In genomic region chr10:82581940-82582339, GRCh38 we compare ENCODE assay signal across 27 cellular contexts.
"Had no signal": no experiment of that assay in that cellular context is flagged by ENCODE, and none has a peak within 500 bp of the region (broad histone marks: within the 10 kb centered on the region; RNA-seq: fewer than 3 reads in every experiment).

No MANE protein-coding gene starts in this region.

- H3K4me1 Mint-ChIP-seq: activated CD4-positive, alpha-beta T cell treated with anti-CD3 and anti-CD28 coated beads for 36 hours; activated CD4-positive, alpha-beta T cell treated with anti-CD3 and anti-CD28 coated beads, Interleukin-2, amount 10 ng/mL, durations not matched to agents 24 days and 14 days; activated CD8-positive, alpha-beta memory T cell treated with anti-CD3 and anti-CD28 coated beads, Interleukin-2, amount 10 ng/mL, durations not matched to agents 7 days and 5 days; activated naive CD4-positive, alpha-beta T cell treated with anti-CD3 and anti-CD28 coated beads, Interleukin-2, amount 10 ng/mL, durations not matched to agents 7 days and 5 days; activated naive CD8-positive, alpha-beta T cell treated with anti-CD3 and anti-CD28 coated beads, Interleukin-2, amount 10 ng/mL, durations not matched to agents 7 days and 5 days had no signal

- H3K36me3 Mint-ChIP-seq: activated CD4-positive, alpha-beta memory T cell treated with anti-CD3 and anti-CD28 coated beads for 36 hours; activated CD8-positive, alpha-beta memory T cell treated with anti-CD3 and anti-CD28 coated beads, Interleukin-2, amount 10 ng/mL, durations not matched to agents 7 days and 5 days; activated naive CD4-positive, alpha-beta T cell treated with anti-CD3 and anti-CD28 coated beads, Interleukin-2, amount 10 ng/mL, durations not matched to agents 7 days and 5 days; activated naive CD4-positive, alpha-beta T cell treated with anti-CD3 and anti-CD28 coated beads, Interleukin-2, amount 50 U/mL, for 72 hours; activated naive CD8-positive, alpha-beta T cell treated with anti-CD3 and anti-CD28 coated beads, Interleukin-2, amount 10 ng/mL, durations not matched to agents 7 days and 5 days; brain had no signal

- H3K36me3 ChIP-seq: ascending aorta, breast epithelium, cardiac muscle cell, colonic mucosa had no signal

- H3K27me3 Mint-ChIP-seq: activated CD4-positive, alpha-beta memory T cell treated with anti-CD3 and anti-CD28 coated beads for 36 hours; activated CD4-positive, alpha-beta T cell treated with anti-CD3 and anti-CD28 coated beads for 36 hours; activated CD4-positive, alpha-beta T cell treated with anti-CD3 and anti-CD28 coated beads, Interleukin-2, amount 10 ng/mL, durations not matched to agents 24 days and 14 days; activated CD8-positive, alpha-beta memory T cell treated with anti-CD3 and anti-CD28 coated beads, Interleukin-2, amount 10 ng/mL, durations not matched to agents 7 days and 5 days; activated naive CD4-positive, alpha-beta T cell treated with anti-CD3 and anti-CD28 coated beads, Interleukin-2, amount 10 ng/mL, durations not matched to agents 7 days and 5 days; activated naive CD8-positive, alpha-beta T cell treated with anti-CD3 and anti-CD28 coated beads, Interleukin-2, amount 10 ng/mL, durations not matched to agents 7 days and 5 days had no signal

- H3K4me1 ChIP-seq: breast epithelium, colonic mucosa had no signal

- H3K4me3 Mint-ChIP-seq: activated CD4-positive, alpha-beta memory T cell treated with anti-CD3 and anti-CD28 coated beads for 36 hours; activated CD4-positive, alpha-beta T cell treated with anti-CD3 and anti-CD28 coated beads for 36 hours; activated CD4-positive, alpha-beta T cell treated with anti-CD3 and anti-CD28 coated beads, Interleukin-2, amount 10 ng/mL, durations not matched to agents 24 days and 14 days; activated CD8-positive, alpha-beta memory T cell treated with anti-CD3 and anti-CD28 coated beads, Interleukin-2, amount 10 ng/mL, durations not matched to agents 7 days and 5 days; activated CD8-positive, alpha-beta T cell treated with anti-CD3 and anti-CD28 coated beads, Interleukin-2, amount 10 ng/mL, durations not matched to agents 7 days and 5 days; activated naive CD4-positive, alpha-beta T cell treated with anti-CD3 and anti-CD28 coated beads, Interleukin-2, amount 10 ng/mL, durations not matched to agents 7 days and 5 days; activated naive CD8-positive, alpha-beta T cell treated with anti-CD3 and anti-CD28 coated beads, Interleukin-2, amount 10 ng/mL, durations not matched to agents 7 days and 5 days; activated T-cell treated with anti-CD3 and anti-CD28 coated beads, Interleukin-2, amount 50 U/mL, for 72 hours; brain had no signal

- H3K27me3 ChIP-seq: ascending aorta, breast epithelium, cardiac muscle cell, colonic mucosa had no signal

- DNase-seq: activated CD4-positive, alpha-beta memory T cell treated with anti-CD3 and anti-CD28 coated beads for 36 hours; activated CD4-positive, alpha-beta T cell treated with anti-CD3 and anti-CD28 coated beads for 36 hours; activated CD4-positive, alpha-beta T cell treated with anti-CD3 and anti-CD28 coated beads, Interleukin-2, amount 10 ng/mL, durations not matched to agents 24 days and 14 days; activated CD4-positive, CD25-positive, alpha-beta regulatory T cell; activated CD4-positive, CD25-positive, alpha-beta regulatory T cell treated with anti-CD3 and anti-CD28 coated beads, Interleukin-2, amount 50 U/mL, for 72 hours; activated CD8-positive, alpha-beta memory T cell treated with anti-CD3 and anti-CD28 coated beads, Interleukin-2, amount 10 ng/mL, durations not matched to agents 7 days and 5 days; activated CD8-positive, alpha-beta memory T cell treated with anti-CD3 and anti-CD28 coated beads, Interleukin-2, amount 50 U/mL, for 4 hours; activated CD8-positive, alpha-beta T cell treated with anti-CD3 and anti-CD28 coated beads, Interleukin-2, amount 10 ng/mL, durations not matched to agents 7 days and 5 days; activated gamma-delta T cell; activated naive CD4-positive, alpha-beta T cell; activated naive CD4-positive, alpha-beta T cell treated with anti-CD3 and anti-CD28 coated beads, Interleukin-2, amount 10 ng/mL, durations not matched to agents 7 days and 5 days; activated naive CD8-positive, alpha-beta T cell treated with anti-CD3 and anti-CD28 coated beads, Interleukin-2, amount 10 ng/mL, durations not matched to agents 7 days and 5 days; activated T-cell treated with anti-CD3 and anti-CD28 coated beads, Interleukin-2, amount 50 U/mL, for 1 hour; activated T-cell treated with anti-CD3 and anti-CD28 coated beads, Interleukin-2, amount 50 U/mL, for 72 hours; central memory CD4-positive, alpha-beta T cell; cerebellar nuclear complex; colonic mucosa; effector CD8-positive, alpha-beta T cell; foreskin fibroblast; head of caudate nucleus; T-helper 2 cell had no signal

- H3K27ac ChIP-seq: ascending aorta, breast epithelium, cardiac muscle cell, colonic mucosa, epithelial cell of prostate had no signal

- H3K9me3 ChIP-seq: ascending aorta, breast epithelium, colonic mucosa had no signal

- ATAC-seq: activated CD4-positive, alpha-beta T cell treated with anti-CD3 and anti-CD28 coated beads for 36 hours; activated CD8-positive, alpha-beta memory T cell treated with anti-CD3 and anti-CD28 coated beads, Interleukin-2, amount 10 ng/mL, durations not matched to agents 7 days and 5 days; activated CD8-positive, alpha-beta T cell treated with anti-CD3 and anti-CD28 coated beads, Interleukin-2, amount 10 ng/mL, durations not matched to agents 7 days and 5 days; activated naive CD4-positive, alpha-beta T cell treated with anti-CD3 and anti-CD28 coated beads, Interleukin-2, amount 50 U/mL, for 72 hours; activated T-cell treated with anti-CD3 and anti-CD28 coated beads, Interleukin-2, amount 50 U/mL, for 72 hours had no signal

- H3K9me3 Mint-ChIP-seq: activated CD4-positive, alpha-beta T cell treated with anti-CD3 and anti-CD28 coated beads, Interleukin-2, amount 10 ng/mL, durations not matched to agents 24 days and 14 days; activated naive CD4-positive, alpha-beta T cell treated with anti-CD3 and anti-CD28 coated beads, Interleukin-2, amount 10 ng/mL, durations not matched to agents 7 days and 5 days; activated naive CD8-positive, alpha-beta T cell treated with anti-CD3 and anti-CD28 coated beads, Interleukin-2, amount 10 ng/mL, durations not matched to agents 7 days and 5 days; brain had no signal

- H3K27ac Mint-ChIP-seq: activated CD4-positive, alpha-beta memory T cell treated with anti-CD3 and anti-CD28 coated beads for 36 hours; activated CD4-positive, alpha-beta T cell treated with anti-CD3 and anti-CD28 coated beads for 36 hours; activated CD4-positive, alpha-beta T cell treated with anti-CD3 and anti-CD28 coated beads, Interleukin-2, amount 10 ng/mL, durations not matched to agents 24 days and 14 days; activated CD8-positive, alpha-beta memory T cell treated with anti-CD3 and anti-CD28 coated beads, Interleukin-2, amount 10 ng/mL, durations not matched to agents 7 days and 5 days; activated CD8-positive, alpha-beta T cell treated with anti-CD3 and anti-CD28 coated beads, Interleukin-2, amount 10 ng/mL, durations not matched to agents 7 days and 5 days; activated naive CD4-positive, alpha-beta T cell treated with anti-CD3 and anti-CD28 coated beads, Interleukin-2, amount 10 ng/mL, durations not matched to agents 7 days and 5 days; activated naive CD4-positive, alpha-beta T cell treated with anti-CD3 and anti-CD28 coated beads, Interleukin-2, amount 50 U/mL, for 72 hours; activated naive CD8-positive, alpha-beta T cell treated with anti-CD3 and anti-CD28 coated beads, Interleukin-2, amount 10 ng/mL, durations not matched to agents 7 days and 5 days; activated T-cell treated with anti-CD3 and anti-CD28 coated beads, Interleukin-2, amount 50 U/mL, for 72 hours had no signal

- H3K4me3 ChIP-seq: ascending aorta, breast epithelium, cardiac muscle cell, colonic mucosa had no signal
